1 cellular context compared by ENCODE assay signal in genomic region chr1:205907794-205908193, GRCh38.
TF ChIP-seq lines count a peak whose summit lies in the region.

No MANE protein-coding gene starts in this region.

TF ChIP-seq in H1, 55 proteins besides CTCF, POLR2A, EP300 and RAD21 (continued from another document):
- TF ChIP-seq NANOG (IDR thresholded peaks at IDR 0.05; ENCODE audit: insufficient read depth, low read depth, low read length, poor library complexity, severe bottlenecking): no peak
- no peak for TF ChIP-seq JUN (IDR thresholded peaks at IDR 0.05; ENCODE audit: low read depth, low read length)
- no peak for TF ChIP-seq USF2 (IDR thresholded peaks at IDR 0.05; ENCODE audit: low read length)
- no peak for TF ChIP-seq KDM4A (IDR thresholded peaks at IDR 0.05; ENCODE audit: low read depth, low read length, severe bottlenecking)
- TF ChIP-seq POLR2AphosphoS5 (IDR thresholded peaks at IDR 0.05; ENCODE audit: low read depth, low read length): no peak
- no peak for TF ChIP-seq TAF7 (optimal IDR thresholded peaks at IDR 0.05; ENCODE audit: borderline replicate concordance, low read depth, low read length)
